ENCODE assay signal across 15 cellular contexts in genomic region chr1:116807871-116808450, GRCh38. TPM values are rescaled to one million over a fixed set of nuclear protein-coding genes. Genes with fewer than 3 reads are reported as not detected.
DNase-seq lines count a peak whose midpoint lies in the region; ATAC-seq and TF ChIP-seq lines count a peak whose summit lies in the region.
"Had no signal": no experiment of that assay in that cellular context is flagged by ENCODE, and none has a peak within 500 bp of the region (broad histone marks: within the 10 kb centered on the region; RNA-seq: fewer than 3 reads in every experiment).

No MANE protein-coding gene starts in this region.

- H3F3A ChIP-seq in GM23338 (replicated peaks; ENCODE audit: low read depth), result no peaks in the 10 kb centered on the region

- no peak overlapping the region for H3K4me3 Mint-ChIP-seq in GM23338
- H3K4me3 Mint-ChIP-seq in activated CD4-positive, alpha-beta memory T cell treated with anti-CD3 and anti-CD28 coated beads, Interleukin-2, amount 10 ng/mL, durations not matched to agents 7 days and 5 days, result peak overlapping the region; percentile 79
- H3K4me3 Mint-ChIP-seq in type B pancreatic cell, result no peak overlapping the region
- H3K4me3 Mint-ChIP-seq: activated B cell treated with CpG ODN at 0.5 μM for 24 hours; CD14-positive monocyte; stimulated activated naive B cell treated with anti-CD40 and anti-IgM and Interleukin-4, amounts not matched to agents 10 μg/mL and 1 μg/mL and 100 μg/mL, for 72 hours had no signal

- H3K27ac Mint-ChIP-seq in GM23338, result no peak overlapping the region
- H3K27ac Mint-ChIP-seq in activated CD4-positive, alpha-beta memory T cell treated with anti-CD3 and anti-CD28 coated beads, Interleukin-2, amount 10 ng/mL, durations not matched to agents 7 days and 5 days, result peak overlapping the region; percentile 95
- no peak overlapping the region for H3K27ac Mint-ChIP-seq in type B pancreatic cell
- H3K27ac Mint-ChIP-seq: activated B cell treated with CpG ODN at 0.5 μM for 24 hours; stimulated activated naive B cell treated with anti-CD40 and anti-IgM and Interleukin-4, amounts not matched to agents 10 μg/mL and 1 μg/mL and 100 μg/mL, for 72 hours had no signal

- H3K9me3 Mint-ChIP-seq in GM23338 (no peaks in the 10 kb centered on the region; the same call in 2 of the 3 replicates), type B pancreatic cell (peaks cover 4% of the 10 kb centered on the region)
- peaks cover 15% of the 10 kb centered on the region for H3K9me3 Mint-ChIP-seq in activated CD4-positive, alpha-beta memory T cell treated with anti-CD3 and anti-CD28 coated beads, Interleukin-2, amount 10 ng/mL, durations not matched to agents 7 days and 5 days

- POLR2A ChIA-PET in activated CD4-positive, alpha-beta memory T cell treated with anti-CD3 and anti-CD28 coated beads, Interleukin-2, amount 10 ng/mL, durations not matched to agents 7 days and 5 days (lab: Charles Lee), result interaction anchor here (2.3 to 28.6 kb wide), 8 partner anchors 7 to 251 kb away, joined by 8 to 1051 read pairs (median 78); partner anchors contain the start of genes CD2 and TTF2

- TF ChIP-seq CTCF in GM23338 (conservative IDR thresholded peaks at IDR 0.05; ENCODE audit: low read depth in 2 of 2) (no peak), type B pancreatic cell (conservative IDR thresholded peaks at IDR 0.05) (no peak)

- H3K4me2 ChIP-seq in GM23338, result no peak overlapping the region
- H3K4me2 ChIP-seq: SK-N-SH had no signal

- ATAC-seq in GM23338 (no peak), HG03097 (IDR thresholded peaks at IDR 0.05; ENCODE audit: low FRiP score, unreplicated experiment) (no peak), HG03025 (IDR thresholded peaks at IDR 0.05; ENCODE audit: low FRiP score, unreplicated experiment) (no peak)
- ATAC-seq: stimulated activated naive B cell treated with anti-CD40 and anti-IgM and Interleukin-4, amounts not matched to agents 10 μg/mL and 1 μg/mL and 100 μg/mL, for 72 hours had no signal

- H3K36me3 Mint-ChIP-seq in GM23338 (ENCODE audit: low read depth), result no peaks in the 10 kb centered on the region
- peaks cover 22% of the 10 kb centered on the region for H3K36me3 Mint-ChIP-seq in activated CD4-positive, alpha-beta memory T cell treated with anti-CD3 and anti-CD28 coated beads, Interleukin-2, amount 10 ng/mL, durations not matched to agents 7 days and 5 days (ENCODE audit: low read depth)
- no peaks in the 10 kb centered on the region for H3K36me3 Mint-ChIP-seq in type B pancreatic cell
- H3K36me3 Mint-ChIP-seq: CD14-positive monocyte; stimulated activated naive B cell treated with anti-CD40 and anti-IgM and Interleukin-4, amounts not matched to agents 10 μg/mL and 1 μg/mL and 100 μg/mL, for 72 hours had no signal

- no peaks in the 10 kb centered on the region for H4K20me1 ChIP-seq in GM23338 (replicated peaks; ENCODE audit: insufficient read depth)

- H3K36me3 ChIP-seq in GM23338 (ENCODE audit: insufficient read depth), result no peaks in the 10 kb centered on the region

- H3K27me3 Mint-ChIP-seq in GM23338 (ENCODE audit: insufficient read depth, low read depth, poor library complexity) (peaks cover 1% of the 10 kb centered on the region), type B pancreatic cell (no peaks in the 10 kb centered on the region)
- no peaks in the 10 kb centered on the region for H3K27me3 Mint-ChIP-seq in activated CD4-positive, alpha-beta memory T cell treated with anti-CD3 and anti-CD28 coated beads, Interleukin-2, amount 10 ng/mL, durations not matched to agents 7 days and 5 days
- H3K27me3 Mint-ChIP-seq: activated B cell treated with CpG ODN at 0.5 μM for 24 hours; stimulated activated naive B cell treated with anti-CD40 and anti-IgM and Interleukin-4, amounts not matched to agents 10 μg/mL and 1 μg/mL and 100 μg/mL, for 72 hours had no signal

- no peaks in the 10 kb centered on the region for H3K27me3 ChIP-seq in GM23338 (ENCODE audit: insufficient read depth)

- DNase-seq in CD1c-positive myeloid dendritic cell (ENCODE audit: extremely low spot score), result peak; percentile 33
- DNase-seq in GM23338 (ENCODE audit: low spot score), result no peak
- DNase-seq in activated CD4-positive, alpha-beta memory T cell treated with anti-CD3 and anti-CD28 coated beads, Interleukin-2, amount 10 ng/mL, durations not matched to agents 7 days and 5 days, result no peak
- DNase-seq in foreskin melanocyte, result peak; percentile 40
- DNase-seq in type B pancreatic cell (ENCODE audit: extremely low spot score, unreplicated experiment), result no peak
- DNase-seq in occipital lobe (lab: John Stamatoyannopoulos, UW), result no peak
- DNase-seq: activated B cell treated with CpG ODN at 0.5 μM for 24 hours; NK-92 treated with Interleukin-12 subunit alpha and Interleukin-12 subunit beta, amount 100 ng/mL, for 24 hours; SK-N-SH; stimulated activated CD4-positive, alpha-beta T cell treated with anti-CD3 and anti-CD28 coated beads, Interleukin-2, amount 100 ng/mL, for 48 hours; stimulated activated naive B cell treated with anti-CD40 and anti-IgM and Interleukin-4, amounts not matched to agents 10 μg/mL and 1 μg/mL and 100 μg/mL, for 72 hours had no signal

- no peaks in the 10 kb centered on the region for H3K79me2 ChIP-seq in GM23338 (replicated peaks; ENCODE audit: insufficient read depth)

- peaks cover 17% of the 10 kb centered on the region for H3K4me1 ChIP-seq in GM23338 (ENCODE audit: insufficient read depth)

- no peak overlapping the region for H3K4me3 ChIP-seq in GM23338

- no peaks in the 10 kb centered on the region for H3K9me2 ChIP-seq in GM23338 (ENCODE audit: insufficient read depth)
- H3K9me2 ChIP-seq: SK-N-SH had no signal

- CTCF ChIA-PET in activated CD4-positive, alpha-beta memory T cell treated with anti-CD3 and anti-CD28 coated beads, Interleukin-2, amount 10 ng/mL, durations not matched to agents 7 days and 5 days (lab: Charles Lee), result interaction anchor here (0.8 to 8.1 kb wide), 6 partner anchors 8 to 83 kb away, joined by 3 to 139 read pairs (median 24); partner anchors contain the start of gene CD2

- H3K4me1 Mint-ChIP-seq in GM23338 (peaks cover 17% of the 10 kb centered on the region), type B pancreatic cell (ENCODE audit: unreplicated experiment) (peaks cover 14% of the 10 kb centered on the region)
- peaks cover 85% of the 10 kb centered on the region for H3K4me1 Mint-ChIP-seq in activated CD4-positive, alpha-beta memory T cell treated with anti-CD3 and anti-CD28 coated beads, Interleukin-2, amount 10 ng/mL, durations not matched to agents 7 days and 5 days
- H3K4me1 Mint-ChIP-seq: activated B cell treated with CpG ODN at 0.5 μM for 24 hours had no signal

- H2AFZ ChIP-seq in GM23338, result peak overlapping the region; percentile 49

- H3K27ac ChIP-seq in GM23338 (ENCODE audit: low read depth), result no peak overlapping the region

TF ChIP-seq in GM23338, 12 proteins besides CTCF, POLR2A, EP300 and RAD21 (continues in another document):
- TF ChIP-seq STAT1 (IDR thresholded peaks at IDR 0.05; ENCODE audit: unreplicated experiment), result no peak
- no peak for TF ChIP-seq POLR2AphosphoS5 (IDR thresholded peaks at IDR 0.05; ENCODE audit: low read depth)
- TF ChIP-seq NANOG (IDR thresholded peaks at IDR 0.05; ENCODE audit: borderline replicate concordance), result no peak
- TF ChIP-seq JUNB (IDR thresholded peaks at IDR 0.05; ENCODE audit: unreplicated experiment), result no peak
- no peak for TF ChIP-seq ZNF114 (CRISPR knock-in tag; IDR thresholded peaks at IDR 0.05)
- TF ChIP-seq REST (IDR thresholded peaks at IDR 0.05; ENCODE audit: unreplicated experiment), result no peak
- no peak for TF ChIP-seq EZH2phosphoT487 (IDR thresholded peaks at IDR 0.05; ENCODE audit: unreplicated experiment)

RNA-seq across cellular contexts. Expression of gene CD2, which starts 53.7 kb away (rescaled TPM):
- not detected in 2 replicates for total RNA-seq in GM23338 (2014; rRNA removed; shearing (Covaris generic))
- polyA plus RNA-seq in GM23338 (2016; fragmentation: Nextera tagmentation; extraction: Ambion mirVana), result not detected in 2 replicates
- 100 to 1,000 TPM; 329 to 340 TPM for total RNA-seq in activated CD4-positive, alpha-beta memory T cell treated with anti-CD3 and anti-CD28 coated beads, Interleukin-2, amount 10 ng/mL, durations not matched to agents 7 days and 5 days
- total RNA-seq in type B pancreatic cell (ENCODE audit: low replicate concordance) (0.17 TPM in 1 of 2 replicates, not detected in the other), occipital lobe (not detected)
- total RNA-seq: renal cortical epithelial cell had no signal
- polyA plus RNA-seq: SK-N-SH had no signal

Comparison
In these comparisons a context has a peak if more than half of its experiments do, and no peak if none do; other contexts are left out.
1. DNase-seq: peak in CD1c-positive myeloid dendritic cell (single experiment) and foreskin melanocyte (single experiment); none in GM23338 (single experiment), activated CD4-positive, alpha-beta memory T cell treated with anti-CD3 and anti-CD28 coated beads, Interleukin-2, amount 10 ng/mL, durations not matched to agents 7 days and 5 days (single experiment), type B pancreatic cell (single experiment) and occipital lobe (single experiment).
2. RNA of gene CD2, which starts 53.7 kb away (total RNA-seq): 329 to 340 TPM in activated CD4-positive, alpha-beta memory T cell treated with anti-CD3 and anti-CD28 coated beads, Interleukin-2, amount 10 ng/mL, durations not matched to agents 7 days and 5 days; not detected in GM23338, 0.17 TPM in type B pancreatic cell and not detected in occipital lobe (single experiment); every median in the first group is over 100 times any median in the second.